25 cellular contexts compared by ENCODE assay signal in genomic region chr13:20877902-20878301, GRCh38. TPM values are rescaled to one million over a fixed set of nuclear protein-coding genes. Genes with fewer than 3 reads are reported as not detected.
A peak's percentile ranks its signal among the peaks of the same experiment; 100 is the strongest.
DNase-seq lines count a peak whose midpoint lies in the region; ATAC-seq and TF ChIP-seq lines count a peak whose summit lies in the region.
"Had no signal": no experiment of that assay in that cellular context is flagged by ENCODE, and none has a peak within 500 bp of the region (broad histone marks: within the 10 kb centered on the region; RNA-seq: fewer than 3 reads in every experiment).

No MANE protein-coding gene starts in this region.

- H3K36me3 ChIP-seq in A673 (ENCODE audit: insufficient read depth, low read length, poor library complexity, severe bottlenecking) (no peaks in the 10 kb centered on the region), IMR-90 (ENCODE audit: control insufficient read depth, insufficient read depth, low read length) (no peaks in the 10 kb centered on the region), left lung (no peaks in the 10 kb centered on the region), upper lobe of right lung (no peaks in the 10 kb centered on the region)
- H3K36me3 ChIP-seq: SJSA1 had no signal

- no peak for TF ChIP-seq POLR2A in IMR-90 (IDR thresholded peaks at IDR 0.05; ENCODE audit: low read depth, low read length)

- CTCF ChIA-PET in A673 (lab: Charles Lee) (no interaction called here), IMR-90 (lab: Yijun Ruan, JAX) (no interaction called here)

- peaks cover 7% of the 10 kb centered on the region for H3K9me1 ChIP-seq in IMR-90 (ENCODE audit: insufficient read depth, low read length)

- H2AFZ ChIP-seq in IMR-90 (replicated peaks; ENCODE audit: low read length, poor library complexity), result no peak overlapping the region

- POLR2A ChIA-PET in A673 (lab: Charles Lee; ENCODE audit: low non-redundant PET) (no interaction called here), IMR-90 (lab: Charles Lee; ENCODE audit: unreplicated experiment) (interaction anchor here (0.6 kb wide), 1 partner anchor 8 kb away, joined by 4 read pairs; no protein-coding TSS in a partner anchor)

- H2BK5ac ChIP-seq in IMR-90 (ENCODE audit: low read depth, low read length, poor library complexity, severe bottlenecking), result no peak overlapping the region

- H4K91ac ChIP-seq in IMR-90 (ENCODE audit: insufficient read depth, low read depth, low read length), result no peak overlapping the region

- no peak overlapping the region for H3K4me2 ChIP-seq in IMR-90 (ENCODE audit: low read depth, low read length)

- H3K4me3 ChIP-seq in A673 (ENCODE audit: low read depth, low read length, poor library complexity, severe bottlenecking) (no peak overlapping the region), IMR-90 (ENCODE audit: insufficient read depth, low read depth, low read length) (no peak overlapping the region), left lung (no peak overlapping the region), upper lobe of right lung (no peak overlapping the region)
- H3K4me3 ChIP-seq: SJSA1 had no signal

- H4K5ac ChIP-seq in IMR-90 (ENCODE audit: low read depth, low read length), result no peak overlapping the region

- WGBS in IMR-90 (ENCODE audit: extremely low coverage in 2 of 2, insufficient read length in 1 of 2), 2 experiments, result no CpG with 5 or more reads among the region's 2 CpGs

- no peak overlapping the region for H2BK120ac ChIP-seq in IMR-90 (ENCODE audit: low read depth, low read length)

- intact Hi-C loops in A673 (cut with micrococcal nuclease; ENCODE audit: unreplicated experiment) (no loop called here), IMR-90 (cut with micrococcal nuclease) (no loop called here), left lung (cut with DNase I) (no loop called here), upper lobe of right lung (cut with DNase I) (no loop called here)

- no peak overlapping the region for H3K56ac ChIP-seq in IMR-90 (ENCODE audit: extremely low read depth, insufficient read depth, low read length)

- H4K8ac ChIP-seq in IMR-90 (ENCODE audit: low read depth in 2 of 2, low read length in 2 of 2), result no peak overlapping the region

- no peaks in the 10 kb centered on the region for H3K27me3 ChIP-seq in A673 (replicated peaks; ENCODE audit: insufficient read depth, low read depth, low read length, poor library complexity)
- no peaks in the 10 kb centered on the region for H3K27me3 ChIP-seq in IMR-90 (ENCODE audit: control insufficient read depth, insufficient read depth, low read length)
- H3K27me3 ChIP-seq in left lung, result no peaks in the 10 kb centered on the region
- no peaks in the 10 kb centered on the region for H3K27me3 ChIP-seq in upper lobe of right lung
- H3K27me3 ChIP-seq: SJSA1 had no signal

- H3K4me1 ChIP-seq in A673 (ENCODE audit: insufficient read depth, low read length, poor library complexity, severe bottlenecking), result peaks cover 16% of the 10 kb centered on the region
- peaks cover 8% of the 10 kb centered on the region for H3K4me1 ChIP-seq in IMR-90 (ENCODE audit: control insufficient read depth, insufficient read depth, low read length)
- H3K4me1 ChIP-seq in left lung, result peaks cover 0 to 3% of the 10 kb centered on the region in 2 donors
- peaks cover 7% of the 10 kb centered on the region for H3K4me1 ChIP-seq in upper lobe of right lung

- H2AK9ac ChIP-seq in IMR-90 (replicated peaks; ENCODE audit: low read depth, low read length, poor library complexity), result no peak overlapping the region

- H3K27me3 Mint-ChIP-seq in mesothelial cell of epicardium (ENCODE audit: low read depth), result no peaks in the 10 kb centered on the region
- H3K27me3 Mint-ChIP-seq: CD8-positive, alpha-beta memory T cell had no signal

- ATAC-seq in IMR-90 (ENCODE audit: low read depth), result no peak
- ATAC-seq in left lung, result peak; percentile 52
- ATAC-seq in GM21528 (IDR thresholded peaks at IDR 0.05; ENCODE audit: low FRiP score, unreplicated experiment), result no peak
- ATAC-seq in upper lobe of right lung, result no peak
- ATAC-seq: PC-3 had no signal

- H3K27ac Mint-ChIP-seq in mesothelial cell of epicardium, result no peak overlapping the region

- in situ Hi-C loops in IMR-90 (cut with MboI; ENCODE audit: low sequenced_read_pairs), result no loop called here

- H4K20me1 ChIP-seq in IMR-90 (ENCODE audit: insufficient read depth, low read length), result peaks cover 9% of the 10 kb centered on the region

- no peak overlapping the region for H3K4me3 Mint-ChIP-seq in mesothelial cell of epicardium
- H3K4me3 Mint-ChIP-seq: CD8-positive, alpha-beta memory T cell had no signal

- peaks cover 8% of the 10 kb centered on the region for H3K36me3 Mint-ChIP-seq in mesothelial cell of epicardium

- no peak for DNase-seq in A673 (ENCODE audit: low spot score)
- DNase-seq in IMR-90, result no peak
- peak; percentile 11 for DNase-seq in OCI-M1 (lab: John Stamatoyannopoulos, UW)
- DNase-seq in left lung, result no peak
- DNase-seq in upper lobe of right lung, result no peak
- no peak for DNase-seq in T1000 (lab: John Stamatoyannopoulos, UW)
- no peak for DNase-seq in mesothelial cell of epicardium (ENCODE audit: low spot score in 2 of 2, unreplicated experiment in 2 of 2)
- DNase-seq: C1 segment of cervical spinal cord; Calu3; CD8-positive, alpha-beta memory T cell; DMS79 treated with DMSO at 0.1 percent for 48 hours; GF-D8; Karpas-422; NCI-H1048; NCI-H1417; NCI-H1694; NCI-H2029 treated with DMSO at 0.1 percent for 48 hours; NCI-H2171; NCI-H226; NCI-H510A; NCI-H69; PC-3; Right ventricle myocardium superior had no signal

- no peak overlapping the region for H3K9ac ChIP-seq in IMR-90 (ENCODE audit: low read depth, low read length)

- TF ChIP-seq CTCF in A673 (conservative IDR thresholded peaks at IDR 0.05; ENCODE audit: low read depth, low read length) (no peak), IMR-90 (conservative IDR thresholded peaks at IDR 0.05; ENCODE audit: low read depth, low read length) (no peak), left lung (IDR thresholded peaks at IDR 0.05) (no peak), upper lobe of right lung (IDR thresholded peaks at IDR 0.05) (no peak), mesothelial cell of epicardium (IDR thresholded peaks at IDR 0.05; ENCODE audit: unreplicated experiment) (no peak)

- no peak overlapping the region for H3K18ac ChIP-seq in IMR-90 (ENCODE audit: low read depth, low read length)

- dilution Hi-C loops in IMR-90 (cut with HindIII; ENCODE audit: low sequenced_read_pairs, unreplicated experiment), result no loop called here

- H3K9me3 Mint-ChIP-seq in mesothelial cell of epicardium, result peaks cover 10% of the 10 kb centered on the region
- H3K9me3 Mint-ChIP-seq: CD8-positive, alpha-beta memory T cell had no signal

- H2AK5ac ChIP-seq in IMR-90 (ENCODE audit: low read depth, low read length), result no peak overlapping the region

- no peak overlapping the region for H3K14ac ChIP-seq in IMR-90 (replicated peaks; ENCODE audit: low read depth, low read length)

- H3K4ac ChIP-seq in IMR-90 (ENCODE audit: low read depth, low read length), result no peak overlapping the region

- BruUV-seq in A673 (replicated peaks; lab: Mats Ljungman, UMichigan) (no TSS peak), IMR-90 (replicated peaks; lab: Mats Ljungman, UMichigan) (no TSS peak)

- peaks cover 5% of the 10 kb centered on the region for H3K9me3 ChIP-seq in A673 (ENCODE audit: low read depth, low read length, poor library complexity, severe bottlenecking)
- H3K9me3 ChIP-seq in IMR-90 (ENCODE audit: control insufficient read depth, insufficient read depth, low read length), result no peaks in the 10 kb centered on the region
- peaks cover 0 to 3% of the 10 kb centered on the region in 2 donors for H3K9me3 ChIP-seq in left lung
- no peaks in the 10 kb centered on the region for H3K9me3 ChIP-seq in upper lobe of right lung
- H3K9me3 ChIP-seq: SJSA1 had no signal

- no peak overlapping the region for H3K23ac ChIP-seq in IMR-90 (ENCODE audit: low read depth, low read length)

- H2BK15ac ChIP-seq in IMR-90 (ENCODE audit: low read depth, low read length), result no peak overlapping the region

- no peak for TF ChIP-seq RAD21 in IMR-90 (IDR thresholded peaks at IDR 0.05; ENCODE audit: low read length)

- peaks cover 7% of the 10 kb centered on the region for H3K4me1 Mint-ChIP-seq in mesothelial cell of epicardium

- H3K27ac ChIP-seq in A673 (ENCODE audit: low read depth, low read length, poor library complexity, severe bottlenecking) (peak overlapping the region; percentile 5), IMR-90 (ENCODE audit: insufficient read depth, low read length) (no peak overlapping the region), left lung (no peak overlapping the region), upper lobe of right lung (no peak overlapping the region)
- H3K27ac ChIP-seq: SJSA1 had no signal

- H2BK20ac ChIP-seq in IMR-90 (ENCODE audit: low read depth, low read length), result no peak overlapping the region

- H3K79me1 ChIP-seq in IMR-90 (ENCODE audit: low read depth in 1 of 2, low read length in 2 of 2), result peaks cover 34 to 47% of the 10 kb centered on the region in 2 experiments

TF ChIP-seq in IMR-90, 13 proteins besides CTCF, POLR2A, EP300 and RAD21:
- TF ChIP-seq CEBPB (IDR thresholded peaks at IDR 0.05; ENCODE audit: low read depth, low read length), result 0 out of 2 replicates have a peak, but pooled peaks have one; percentile 2
- TF ChIP-seq MAFK (IDR thresholded peaks at IDR 0.05; ENCODE audit: low read depth, low read length), result no peak
- no peak for TF ChIP-seq NFE2L2 (IDR thresholded peaks at IDR 0.05; ENCODE audit: low read depth, low read length)
- no peak for TF ChIP-seq MXI1 (IDR thresholded peaks at IDR 0.05; ENCODE audit: borderline replicate concordance, low read depth, low read length)

RNA-seq across cellular contexts. Expression of gene XPO4, which starts 24.6 kb away (rescaled TPM):
- total RNA-seq in A673 (2021), result 34.5 and 39.8 TPM in 2 replicates
- 21.1 and 25.3 TPM in 2 replicates for total RNA-seq in IMR-90 (2012; rRNA removed)
- polyA plus RNA-seq in IMR-90 (2012; rRNA removed), result 3.8 and 5.0 TPM in 2 replicates
- 0.67 and 0.95 TPM in 2 replicates for polyA plus RNA-seq in IMR-90 (2012; cell fraction: cytosol; rRNA removed)
- polyA plus RNA-seq in IMR-90 (2012; cell fraction: nucleus; rRNA removed; ENCODE audit: low replicate concordance), result 1.1 and 10.1 TPM in 2 replicates
- 10 to 100 TPM; 18.3 to 24.8 TPM for total RNA-seq in left lung
- 20.5 TPM for total RNA-seq in upper lobe of right lung
- total RNA-seq in mesothelial cell of epicardium, result 21.6 to 24.7 TPM (median 22.7 TPM) in 3 replicates
